In genomic region chr11:31535479-31535878, GRCh38 we compare ENCODE assay signal across 5 cellular contexts.
"Had no signal": no experiment of that assay in that cellular context is flagged by ENCODE, and none has a peak within 500 bp of the region (broad histone marks: within the 10 kb centered on the region; RNA-seq: fewer than 3 reads in every experiment).

No MANE protein-coding gene starts in this region.

- ATAC-seq: HepG2, K562 had no signal

- DNase-seq: IMR-90, KBM-7 had no signal

- H3K27ac ChIP-seq: HL-60 had no signal

- H3K4me3 ChIP-seq: K562 had no signal
